In the genomic region with DNA sequence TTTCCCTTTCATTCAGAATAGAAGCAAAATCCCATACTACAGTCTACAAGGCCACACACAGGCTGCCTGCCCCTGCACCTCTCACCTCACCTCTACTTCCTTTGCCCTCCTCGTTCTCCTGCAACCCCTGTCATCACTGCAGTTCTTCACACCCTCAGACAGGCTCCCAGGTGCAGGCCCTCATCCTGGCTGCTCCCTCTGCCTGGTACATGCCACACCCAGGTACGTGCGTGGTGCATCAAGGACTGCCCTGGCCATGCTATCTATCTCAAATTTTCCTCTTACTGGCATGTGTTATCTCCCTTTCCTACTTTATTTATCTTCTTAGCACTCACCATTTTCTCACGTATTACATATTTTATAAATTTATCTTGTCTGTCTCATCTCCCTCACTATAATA, we compare ENCODE assay signal across 1 cellular context.
A peak's percentile ranks its signal among the peaks of the same experiment; 100 is the strongest.
TF ChIP-seq lines count a peak whose summit lies in the region.

No MANE protein-coding gene starts in this region.

TF ChIP-seq in HepG2, 621 proteins besides CTCF, POLR2A, EP300 and RAD21:
- TF ChIP-seq ZSCAN25 (CRISPR knock-in tag; IDR thresholded peaks at IDR 0.05) (0 out of 2 replicates have a peak, but pooled peaks have one; percentile 20), ZNF430 (CRISPR knock-in tag; IDR thresholded peaks at IDR 0.05) (no peak)
